ENCODE assay signal across 8 cellular contexts in genomic region chr3:179852117-179852886, GRCh38.
DNase-seq lines count a peak whose midpoint lies in the region; ATAC-seq, FAIRE-seq and TF ChIP-seq lines count a peak whose summit lies in the region.

No MANE protein-coding gene starts in this region.

- H3K27ac ChIP-seq in fibroblast of lung (ENCODE audit: insufficient read depth, low read length) (peak overlapping the region; percentile 35), tibial nerve (no peak overlapping the region)

- 86% methylated on average over 4 of the region's 4 CpGs for WGBS in tibial nerve, 2 donors

- no peaks in the 10 kb centered on the region for H3K4me1 ChIP-seq in fibroblast of lung (ENCODE audit: control insufficient read depth, extremely low read depth, insufficient read depth, low read length)
- H3K4me1 ChIP-seq in tibial nerve = peaks cover 0 to 9% (median 0%) of the 10 kb centered on the region in 4 donors

- H2AFZ ChIP-seq in fibroblast of lung (ENCODE audit: low read length) = no peak overlapping the region

- H3K79me2 ChIP-seq in fibroblast of lung (ENCODE audit: control insufficient read depth, insufficient read depth, low read length) = no peaks in the 10 kb centered on the region

- no peak for TF ChIP-seq EP300 in tibial nerve (IDR thresholded peaks at IDR 0.05)

- H3K9me3 Mint-ChIP-seq in glutamatergic neuron (ENCODE audit: unreplicated experiment) = no peaks in the 10 kb centered on the region

- H3K36me3 ChIP-seq in GM06990 (ENCODE audit: control insufficient read depth, insufficient read depth, low read length) (no peaks in the 10 kb centered on the region), fibroblast of lung (ENCODE audit: control insufficient read depth, insufficient read depth, low read length) (no peaks in the 10 kb centered on the region), tibial nerve (no peaks in the 10 kb centered on the region)

- H3K4me3 ChIP-seq in GM06990 (replicated peaks; ENCODE audit: low read depth, low read length) = no peak overlapping the region
- no peak overlapping the region for H3K4me3 ChIP-seq in fibroblast of lung (replicated peaks in 1 of 4; ENCODE audit: control extremely low read depth in 1 of 4, insufficient read depth in 1 of 4, low read depth in 3 of 4, low read length in 4 of 4)
- H3K4me3 ChIP-seq in tibial nerve = no peak overlapping the region

- H3K27ac Mint-ChIP-seq in glutamatergic neuron (ENCODE audit: unreplicated experiment) = no peak overlapping the region

- peak; percentile 8 for TF ChIP-seq CTCF in GM06990 (IDR thresholded peaks at IDR 0.05; ENCODE audit: insufficient read depth, low read length, poor library complexity, severe bottlenecking)
- TF ChIP-seq CTCF in fibroblast of lung (conservative IDR thresholded peaks at IDR 0.05 in 1 of 2, IDR thresholded peaks at IDR 0.05 in 1 of 2; ENCODE audit: low read depth in 1 of 2, low read length in 2 of 2) = peak; percentile 22 to 30
- TF ChIP-seq CTCF in tibial nerve (IDR thresholded peaks at IDR 0.05) = no peak
- no peak for TF ChIP-seq CTCF in glutamatergic neuron (IDR thresholded peaks at IDR 0.05; ENCODE audit: partially characterized antibody, unreplicated experiment)

- no peak overlapping the region for H3K4me2 ChIP-seq in fibroblast of lung (ENCODE audit: extremely low read depth, insufficient read depth, low read length)

- no peaks in the 10 kb centered on the region for H3K27me3 ChIP-seq in GM06990 (replicated peaks; ENCODE audit: control insufficient read depth, insufficient read depth, low read length)
- no peaks in the 10 kb centered on the region for H3K27me3 ChIP-seq in fibroblast of lung (ENCODE audit: control insufficient read depth, insufficient read depth, low read length)
- H3K27me3 ChIP-seq in tibial nerve = no peaks in the 10 kb centered on the region

- DNase-seq in GM06990 (ENCODE audit: extremely low read depth, insufficient read length) (peak; percentile 32), H54 (ENCODE audit: insufficient read length, low spot score) (peak; percentile 47), NAMALWA (ENCODE audit: low spot score) (peak; percentile 15), fibroblast of lung (ENCODE audit: low read depth in 2 of 2) (peak; percentile 76 to 80), G401 (ENCODE audit: low spot score) (no peak), tibial nerve (ENCODE audit: low spot score in 2 of 2) (no peak), glutamatergic neuron (no peak)

- FAIRE-seq in H54 (lab: Jason Lieb, UNC) = peak; percentile 98

- no peak for ATAC-seq in HG02970 (IDR thresholded peaks at IDR 0.05; ENCODE audit: low FRiP score, unreplicated experiment)

- H3K36me3 Mint-ChIP-seq in glutamatergic neuron (ENCODE audit: unreplicated experiment) = no peaks in the 10 kb centered on the region

- no peaks in the 10 kb centered on the region for H3K9me3 ChIP-seq in fibroblast of lung (ENCODE audit: control insufficient read depth, insufficient read depth, low read depth, low read length)
- no peaks in the 10 kb centered on the region for H3K9me3 ChIP-seq in tibial nerve

- H4K20me1 ChIP-seq in fibroblast of lung (ENCODE audit: control insufficient read depth, extremely low read depth, insufficient read depth, low read length) = no peaks in the 10 kb centered on the region

- no peak overlapping the region for H3K9ac ChIP-seq in fibroblast of lung (ENCODE audit: insufficient read depth, low read length)

- in situ Hi-C loops in G401 (cut with HindIII; ENCODE audit: low sequenced_read_pairs) = no loop called here

- no peaks in the 10 kb centered on the region for H3K27me3 Mint-ChIP-seq in glutamatergic neuron (ENCODE audit: unreplicated experiment)

- TF ChIP-seq POLR2A in H54 (IDR thresholded peaks at IDR 0.05; ENCODE audit: low read depth, low read length) = no peak
- no peak for TF ChIP-seq POLR2A in tibial nerve (IDR thresholded peaks at IDR 0.05)

- no peak overlapping the region for H3K4me3 Mint-ChIP-seq in glutamatergic neuron (ENCODE audit: unreplicated experiment)

- no peaks in the 10 kb centered on the region for H3K4me1 Mint-ChIP-seq in glutamatergic neuron (ENCODE audit: low read depth, unreplicated experiment)

Comparison
In these comparisons a context has a peak if more than half of its experiments do, and no peak if none do; other contexts are left out.
1. DNase-seq: peak in GM06990 (single experiment), H54 (single experiment), NAMALWA (single experiment) and fibroblast of lung (2 of 2); none in G401 (single experiment), tibial nerve (0 of 2) and glutamatergic neuron (single experiment).
2. CTCF ChIP-seq: peak in GM06990 (single experiment) and fibroblast of lung (2 of 2); none in tibial nerve (0 of 5) and glutamatergic neuron (single experiment).